ENCODE assay signal across 25 cellular contexts in genomic region chr7:10684606-10685005, GRCh38.
DNase-seq lines count a peak whose midpoint lies in the region; ATAC-seq, FAIRE-seq and TF ChIP-seq lines count a peak whose summit lies in the region.
"Had no signal": no experiment of that assay in that cellular context is flagged by ENCODE, and none has a peak within 500 bp of the region (broad histone marks: within the 10 kb centered on the region; RNA-seq: fewer than 3 reads in every experiment).

No MANE protein-coding gene starts in this region.

- no peaks in the 10 kb centered on the region for H3K9me3 ChIP-seq in Loucy (ENCODE audit: insufficient read depth, low read depth, low read length)
- H3K9me3 ChIP-seq in K562 (replicated peaks; ENCODE audit: control insufficient read depth, insufficient read depth, low read depth, low read length), result no peaks in the 10 kb centered on the region
- peaks cover 0 to 2% of the 10 kb centered on the region in 2 donors for H3K9me3 ChIP-seq in neuronal stem cell (replicated peaks in 1 of 2; ENCODE audit: control insufficient read depth in 2 of 2, insufficient read depth in 1 of 2, low read depth in 1 of 2, low read length in 2 of 2)
- H3K9me3 ChIP-seq in uterus, result no peaks in the 10 kb centered on the region
- H3K9me3 ChIP-seq: A549, BE2C had no signal

- H3K79me2 ChIP-seq in Loucy (ENCODE audit: insufficient read depth, low read length) (no peaks in the 10 kb centered on the region), K562 (ENCODE audit: control insufficient read depth, insufficient read depth, low read length) (peaks cover 91% of the 10 kb centered on the region)

- no peak overlapping the region for H4K8ac ChIP-seq in neuronal stem cell (ENCODE audit: low read depth, low read length)

- no peak; the same call in 2 of the 3 replicates for ATAC-seq in K562
- no peak for ATAC-seq in activated naive CD4-positive, alpha-beta T cell treated with anti-CD3 and anti-CD28 coated beads, Interleukin-2, amount 50 U/mL, for 72 hours
- ATAC-seq: A549, GM23338, HCT116 had no signal

- H2BK15ac ChIP-seq in neuronal stem cell (ENCODE audit: low read length), result no peak overlapping the region

- H3K14ac ChIP-seq in neuronal stem cell (ENCODE audit: low read length), result no peak overlapping the region

- no peaks in the 10 kb centered on the region for H3F3A ChIP-seq in Loucy (ENCODE audit: low read depth)

- DNase-seq in K562 (ENCODE audit: extremely low read depth in 1 of 4, low spot score in 3 of 4) (no peak), neuronal stem cell (ENCODE audit: low spot score) (no peak), uterus (no peak), frontal cortex (ENCODE audit: low spot score in 2 of 2) (no peak)
- DNase-seq in activated naive CD4-positive, alpha-beta T cell treated with anti-CD3 and anti-CD28 coated beads, Interleukin-2, amount 50 U/mL, for 72 hours (ENCODE audit: low spot score in 2 of 2), result no peak
- DNase-seq: 8988T; ACHN; AML-193; BE2C; CD4-positive, alpha-beta T cell; DMS 273 treated with DMSO at 0.1 percent for 48 hours; DMS79; EL; GF-D8; H9 had no signal

- peaks cover 0 to 7% of the 10 kb centered on the region in 2 donors for H3K36me3 Mint-ChIP-seq in activated naive CD4-positive, alpha-beta T cell treated with anti-CD3 and anti-CD28 coated beads, Interleukin-2, amount 50 U/mL, for 72 hours
- H3K36me3 Mint-ChIP-seq: CD14-positive monocyte had no signal

- H4K91ac ChIP-seq in neuronal stem cell (ENCODE audit: low read depth, low read length, poor library complexity), result no peak overlapping the region

- TF ChIP-seq CTCF in Loucy (conservative IDR thresholded peaks at IDR 0.05; ENCODE audit: low read length) (no peak), K562 (IDR thresholded peaks at IDR 0.05 in 2 of 3, conservative IDR thresholded peaks at IDR 0.05 in 1 of 3; ENCODE audit: insufficient read depth in 2 of 3, low read depth in 1 of 3, low read length in 3 of 3) (no peak), uterus (IDR thresholded peaks at IDR 0.05) (no peak)

- H3K4me2 ChIP-seq in Loucy (ENCODE audit: low read depth, low read length, poor library complexity, severe bottlenecking) (no peak overlapping the region), K562 (ENCODE audit: insufficient read depth, low read length) (no peak overlapping the region), neuronal stem cell (ENCODE audit: insufficient read depth, low read length, poor library complexity, severe bottlenecking) (no peak overlapping the region)
- H3K4me2 ChIP-seq: A549; BLaER1 treated with 17β-estradiol and CSF1 and Interleukin-3, amounts not matched to agents 10 nM and 100 nM; GM23338 had no signal

- H3K9ac ChIP-seq in Loucy (ENCODE audit: low read depth, low read length, poor library complexity, severe bottlenecking) (no peak overlapping the region), K562 (ENCODE audit: insufficient read depth in 1 of 2, low read depth in 2 of 2, low read length in 2 of 2) (no peak overlapping the region), neuronal stem cell (ENCODE audit: low read depth, low read length, poor library complexity) (no peak overlapping the region)
- H3K9ac ChIP-seq: BLaER1 treated with 17β-estradiol and CSF1 and Interleukin-3, amounts not matched to agents 10 nM and 100 nM had no signal

- no peak overlapping the region for H3K23ac ChIP-seq in neuronal stem cell (ENCODE audit: low read depth, low read length, poor library complexity)

- no peaks in the 10 kb centered on the region for H3K79me1 ChIP-seq in neuronal stem cell (ENCODE audit: low read depth, low read length)

- no peak overlapping the region for H3K27ac Mint-ChIP-seq in activated naive CD4-positive, alpha-beta T cell treated with anti-CD3 and anti-CD28 coated beads, Interleukin-2, amount 50 U/mL, for 72 hours
- H3K27ac Mint-ChIP-seq: CD4-positive, alpha-beta T cell; CD8-positive, alpha-beta memory T cell; GM23338; H9 had no signal

- H3K18ac ChIP-seq in neuronal stem cell (ENCODE audit: low read length), result peak overlapping the region; percentile 53

- intact Hi-C loops in K562 (cut with micrococcal nuclease) (no loop called here), uterus (cut with DNase I; ENCODE audit: low total_unique reads) (no loop called here)

- no peaks in the 10 kb centered on the region for H3K9me1 ChIP-seq in K562 (ENCODE audit: control insufficient read depth, insufficient read depth, low read length)

- H3K36me3 ChIP-seq in Loucy (ENCODE audit: insufficient read depth, low read length) (no peaks in the 10 kb centered on the region), K562 (ENCODE audit: control insufficient read depth, insufficient read depth, low read length) (no peaks in the 10 kb centered on the region), neuronal stem cell (replicated peaks in 1 of 2; ENCODE audit: control insufficient read depth in 2 of 2, insufficient read depth in 2 of 2, low read length in 2 of 2) (no peaks in the 10 kb centered on the region), uterus (no peaks in the 10 kb centered on the region)
- H3K36me3 ChIP-seq: BE2C; BLaER1 treated with 17β-estradiol and CSF1 and Interleukin-3, amounts not matched to agents 10 nM and 100 nM had no signal

- no TSS peak for BruUV-seq in K562 (replicated peaks; lab: Mats Ljungman, UMichigan)

- H3K27me3 ChIP-seq in Loucy (ENCODE audit: insufficient read depth, low read length, poor library complexity, severe bottlenecking) (no peaks in the 10 kb centered on the region), K562 (ENCODE audit: control insufficient read depth in 2 of 2, insufficient read depth in 2 of 2, low read length in 2 of 2) (no peaks in the 10 kb centered on the region), neuronal stem cell (ENCODE audit: control insufficient read depth in 3 of 3, insufficient read depth in 3 of 3, low read depth in 1 of 3, low read length in 3 of 3) (no peaks in the 10 kb centered on the region), uterus (no peaks in the 10 kb centered on the region)
- H3K27me3 ChIP-seq: BE2C; BLaER1 treated with 17β-estradiol and CSF1 and Interleukin-3, amounts not matched to agents 10 nM and 100 nM had no signal

- in situ Hi-C loops in K562 (cut with MboI), result no loop called here

- H3K9me3 Mint-ChIP-seq in activated naive CD4-positive, alpha-beta T cell treated with anti-CD3 and anti-CD28 coated beads, Interleukin-2, amount 50 U/mL, for 72 hours, result peaks cover 4 to 8% of the 10 kb centered on the region in 2 donors

- CTCF ChIA-PET in K562 (lab: Yijun Ruan, JAX; ENCODE audit: low intra/inter-chr PET ratio), result no interaction called here

- peaks cover 10% of the 10 kb centered on the region for H3K4me1 ChIP-seq in Loucy (ENCODE audit: insufficient read depth, low read length, poor library complexity, severe bottlenecking)
- H3K4me1 ChIP-seq in K562 (replicated peaks in 1 of 2; ENCODE audit: control insufficient read depth in 2 of 2, insufficient read depth in 2 of 2, low read length in 2 of 2), result peaks cover 0 to 4% of the 10 kb centered on the region in 2 experiments; a peak in 3 of 5 replicates
- H3K4me1 ChIP-seq in neuronal stem cell (ENCODE audit: control insufficient read depth in 2 of 2, insufficient read depth in 1 of 2, low read depth in 1 of 2, low read length in 2 of 2), result no peaks in the 10 kb centered on the region
- H3K4me1 ChIP-seq in uterus, result no peaks in the 10 kb centered on the region
- H3K4me1 ChIP-seq: A549; BE2C; BLaER1 treated with 17β-estradiol and CSF1 and Interleukin-3, amounts not matched to agents 10 nM and 100 nM had no signal

- POLR2A ChIA-PET in K562 (lab: Yijun Ruan, JAX), result interaction anchor here (1.0 kb wide), 1 partner anchor 24 kb away, joined by 3 read pairs; no protein-coding TSS in a partner anchor

- no peak overlapping the region for H2BK120ac ChIP-seq in neuronal stem cell (ENCODE audit: low read depth, low read length)

- H3K27ac ChIP-seq in K562 (ENCODE audit: extremely low read depth, low read depth, low read length), result no peak overlapping the region
- H3K27ac ChIP-seq in neuronal stem cell (replicated peaks; ENCODE audit: low read length), result no peak overlapping the region
- no peak overlapping the region for H3K27ac ChIP-seq in uterus
- H3K27ac ChIP-seq: A549; BLaER1 treated with 17β-estradiol and CSF1 and Interleukin-3, amounts not matched to agents 10 nM and 100 nM had no signal

- H2AFZ ChIP-seq in Loucy (ENCODE audit: low read length), result peak overlapping the region; percentile 7; the same call in 1 of the 2 replicates
- no peak overlapping the region for H2AFZ ChIP-seq in K562 (ENCODE audit: low read depth, low read length)
- H2AFZ ChIP-seq in neuronal stem cell (ENCODE audit: low read length), result no peak overlapping the region
- H2AFZ ChIP-seq: GM23338 had no signal

- no peak overlapping the region for H3K4ac ChIP-seq in neuronal stem cell (ENCODE audit: low read length)

- no peak for FAIRE-seq in K562 (lab: Jason Lieb, UNC)
- FAIRE-seq in frontal cortex (lab: Jason Lieb, UNC), result no peak
- FAIRE-seq: A549, D721Med, GM12891, GM18507 had no signal

- H2BK12ac ChIP-seq in neuronal stem cell (ENCODE audit: low read length), result no peak overlapping the region

- H4K20me1 ChIP-seq in Loucy (ENCODE audit: insufficient read depth, low read length, poor library complexity, severe bottlenecking) (no peaks in the 10 kb centered on the region), K562 (replicated peaks; ENCODE audit: control insufficient read depth, insufficient read depth, low read length) (no peaks in the 10 kb centered on the region; the same call in 1 of the 2 replicates)
- H4K20me1 ChIP-seq: BLaER1 treated with 17β-estradiol and CSF1 and Interleukin-3, amounts not matched to agents 10 nM and 100 nM had no signal

- H3K4me3 ChIP-seq in Loucy (ENCODE audit: low read length, poor library complexity, severe bottlenecking), result no peak overlapping the region
- no peak overlapping the region for H3K4me3 ChIP-seq in K562
- H3K4me3 ChIP-seq in neuronal stem cell (ENCODE audit: low read length in 2 of 2), result no peak overlapping the region
- H3K4me3 ChIP-seq in uterus, result no peak overlapping the region
- H3K4me3 ChIP-seq: A549; BLaER1 treated with 17β-estradiol and CSF1 and Interleukin-3, amounts not matched to agents 10 nM and 100 nM; GM23338 had no signal

- H2AK5ac ChIP-seq in neuronal stem cell (ENCODE audit: low read depth, low read length), result no peak overlapping the region

- TF ChIP-seq EP300 in K562 (IDR thresholded peaks at IDR 0.05; ENCODE audit: low read length), result no peak

- no peaks in the 10 kb centered on the region for H3K9me2 ChIP-seq in Loucy (replicated peaks; ENCODE audit: low read depth, low read length)

- H2BK5ac ChIP-seq in neuronal stem cell (ENCODE audit: low read length), result no peak overlapping the region

- WGBS in K562 (ENCODE audit: insufficient coverage, low coverage, missing lambda C conversion rate), result 54% methylated on average over 5 of the region's 5 CpGs
- no CpG with 5 or more reads among the region's 5 CpGs for WGBS in neuronal stem cell (ENCODE audit: extremely low coverage in 2 of 2, insufficient read length in 2 of 2, insufficient replicate concordance in 1 of 2), 2 donors

- TF ChIP-seq POLR2A in K562 (conservative IDR thresholded peaks at IDR 0.05) (no peak), uterus (IDR thresholded peaks at IDR 0.05) (no peak)

- TF ChIP-seq RAD21 in K562 (CRISPR knock-in tag; conservative IDR thresholded peaks at IDR 0.05 in 1 of 2, IDR thresholded peaks at IDR 0.05 in 1 of 2), result no peak

TF ChIP-seq in K562, 482 proteins besides CTCF, POLR2A, EP300 and RAD21 (continues in another document):
- TF ChIP-seq SNIP1 (IDR thresholded peaks at IDR 0.05; ENCODE audit: low read depth) (no peak), KLF1 (tag; IDR thresholded peaks at IDR 0.05) (no peak)
